Comparison of ENCODE assay signal across 11 cellular contexts in the genomic region with DNA sequence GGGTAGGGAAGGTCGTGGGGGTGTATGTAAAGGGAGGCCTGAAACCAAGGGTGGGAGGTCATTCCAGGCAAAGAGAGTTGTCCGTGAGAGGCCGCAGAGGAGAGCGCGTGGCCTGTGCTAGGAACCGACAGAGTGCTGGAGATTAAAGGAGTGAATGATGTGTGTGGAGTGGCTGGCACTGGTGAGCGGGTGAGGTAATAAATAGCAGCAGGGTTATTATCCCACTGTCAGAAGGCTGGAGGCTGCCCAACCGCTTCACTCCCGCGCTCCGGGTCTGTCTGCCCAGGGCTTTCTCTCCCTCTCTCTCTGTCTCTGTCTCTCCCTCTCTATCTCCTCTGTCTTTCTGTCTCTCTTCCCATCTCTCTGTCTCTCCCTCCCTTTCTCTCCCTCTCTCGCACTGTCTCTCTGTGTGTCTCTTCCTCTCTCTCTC. TPM values are rescaled to one million over a fixed set of nuclear protein-coding genes. Genes with fewer than 3 reads are reported as not detected.
DNase-seq lines count a peak whose midpoint lies in the region; ATAC-seq, FAIRE-seq and TF ChIP-seq lines count a peak whose summit lies in the region.
"Had no signal": no experiment of that assay in that cellular context is flagged by ENCODE, and none has a peak within 500 bp of the region (broad histone marks: within the 10 kb centered on the region; RNA-seq: fewer than 3 reads in every experiment).

No MANE protein-coding gene starts in this region.

- H3K27me3 ChIP-seq in K562 (ENCODE audit: control insufficient read depth in 2 of 2, insufficient read depth in 2 of 2, low read length in 2 of 2) (peaks cover 5 to 7% of the 10 kb centered on the region in 2 experiments; a peak in 4 of 5 replicates), testis (no peaks in the 10 kb centered on the region), A673 (replicated peaks; ENCODE audit: insufficient read depth, low read depth, low read length, poor library complexity) (peaks cover 3% of the 10 kb centered on the region)

- H3K4me1 ChIP-seq in K562 (replicated peaks in 1 of 2; ENCODE audit: control insufficient read depth in 2 of 2, insufficient read depth in 2 of 2, low read length in 2 of 2) (peaks cover 0 to 7% of the 10 kb centered on the region in 2 experiments; a peak in 2 of 5 replicates), testis (no peaks in the 10 kb centered on the region), A673 (ENCODE audit: insufficient read depth, low read length, poor library complexity, severe bottlenecking) (no peaks in the 10 kb centered on the region), OCI-LY7 (ENCODE audit: insufficient read depth, low read length, poor library complexity, severe bottlenecking) (no peaks in the 10 kb centered on the region)
- H3K4me1 ChIP-seq: adrenal gland had no signal

- no peaks in the 10 kb centered on the region; the same call in 1 of the 2 replicates for H3K9me3 ChIP-seq in K562 (replicated peaks; ENCODE audit: control insufficient read depth, insufficient read depth, low read depth, low read length)
- no peaks in the 10 kb centered on the region for H3K9me3 ChIP-seq in testis
- H3K9me3 ChIP-seq in A673 (ENCODE audit: low read depth, low read length, poor library complexity, severe bottlenecking), result no peaks in the 10 kb centered on the region
- no peaks in the 10 kb centered on the region for H3K9me3 ChIP-seq in OCI-LY7 (ENCODE audit: low read length)
- H3K9me3 ChIP-seq: adrenal gland had no signal

- H3K36me3 ChIP-seq in K562 (ENCODE audit: control insufficient read depth, insufficient read depth, low read length), result no peaks in the 10 kb centered on the region
- no peaks in the 10 kb centered on the region for H3K36me3 ChIP-seq in testis (ENCODE audit: low read depth, missing control alignments)
- no peaks in the 10 kb centered on the region for H3K36me3 ChIP-seq in A673 (ENCODE audit: insufficient read depth, low read length, poor library complexity, severe bottlenecking)
- no peaks in the 10 kb centered on the region for H3K36me3 ChIP-seq in OCI-LY7 (ENCODE audit: insufficient read depth, low read length)
- H3K36me3 ChIP-seq: adrenal gland had no signal

- no peaks in the 10 kb centered on the region for H3K9me2 ChIP-seq in OCI-LY7 (ENCODE audit: insufficient read depth, low read length)

- in situ Hi-C loops in K562 (cut with MboI), result no loop called here

- H3K27ac ChIP-seq in K562 (ENCODE audit: extremely low read depth, low read depth, low read length) (no peak overlapping the region), testis (no peak overlapping the region), A673 (ENCODE audit: low read depth, low read length, poor library complexity, severe bottlenecking) (no peak overlapping the region), OCI-LY7 (ENCODE audit: low read depth, low read length, poor library complexity, severe bottlenecking) (no peak overlapping the region)
- H3K27ac ChIP-seq: adrenal gland had no signal

- DNase-seq in NCI-H1694 treated with DMSO at 0.1 percent for 48 hours (lab: John Stamatoyannopoulos, UW) (peak; percentile 20), K562 (ENCODE audit: extremely low read depth in 1 of 4, low spot score in 3 of 4) (no peak), islet precursor cell (peak; percentile 64), testis (peak; percentile 40), A673 (ENCODE audit: low spot score) (no peak), putamen (ENCODE audit: low spot score) (no peak), OCI-LY7 (ENCODE audit: low spot score) (no peak)
- DNase-seq: adrenal gland; MM.1S; naive thymus-derived CD4-positive, alpha-beta T cell; T-helper 9 cell had no signal

- H3K4me3 ChIP-seq in K562 (no peak overlapping the region), testis (no peak overlapping the region), A673 (ENCODE audit: low read depth, low read length, poor library complexity, severe bottlenecking) (no peak overlapping the region), OCI-LY7 (ENCODE audit: low read depth, low read length, poor library complexity, severe bottlenecking) (no peak overlapping the region)
- H3K4me3 ChIP-seq: adrenal gland had no signal

- no peaks in the 10 kb centered on the region for H3K9me1 ChIP-seq in K562 (ENCODE audit: control insufficient read depth, insufficient read depth, low read length)

- BruUV-seq in K562 (replicated peaks; lab: Mats Ljungman, UMichigan) (no TSS peak), A673 (replicated peaks; lab: Mats Ljungman, UMichigan) (no TSS peak), OCI-LY7 (replicated peaks; lab: Mats Ljungman, UMichigan) (no TSS peak)

- no peak for TF ChIP-seq POLR2A in K562 (conservative IDR thresholded peaks at IDR 0.05)
- TF ChIP-seq POLR2A in testis (IDR thresholded peaks at IDR 0.05), result no peak

- TF ChIP-seq CTCF in K562 (IDR thresholded peaks at IDR 0.05 in 2 of 3, conservative IDR thresholded peaks at IDR 0.05 in 1 of 3; ENCODE audit: insufficient read depth in 2 of 3, low read depth in 1 of 3, low read length in 3 of 3) (no peak), testis (IDR thresholded peaks at IDR 0.05) (no peak), A673 (conservative IDR thresholded peaks at IDR 0.05; ENCODE audit: low read depth, low read length) (no peak), OCI-LY7 (conservative IDR thresholded peaks at IDR 0.05; ENCODE audit: low read length) (no peak)

- H3K4me2 ChIP-seq in K562 (ENCODE audit: insufficient read depth, low read length), result no peak overlapping the region
- no peak overlapping the region for H3K4me2 ChIP-seq in OCI-LY7 (ENCODE audit: low read length)

- no peak for TF ChIP-seq RAD21 in K562 (CRISPR knock-in tag; conservative IDR thresholded peaks at IDR 0.05 in 1 of 2, IDR thresholded peaks at IDR 0.05 in 1 of 2)

- POLR2A ChIA-PET in K562 (lab: Yijun Ruan, JAX), result no interaction called here
- POLR2A ChIA-PET in A673 (lab: Charles Lee; ENCODE audit: low non-redundant PET), result no interaction called here
- POLR2A ChIA-PET in OCI-LY7 (lab: Charles Lee), result no interaction called here

- CTCF ChIA-PET in K562 (lab: Yijun Ruan, JAX; ENCODE audit: low intra/inter-chr PET ratio), result no interaction called here
- CTCF ChIA-PET in A673 (lab: Charles Lee), result no interaction called here
- CTCF ChIA-PET in OCI-LY7 (lab: Charles Lee; ENCODE audit: unreplicated experiment), result no interaction called here

- H4K20me1 ChIP-seq in K562 (replicated peaks; ENCODE audit: control insufficient read depth, insufficient read depth, low read length) (no peaks in the 10 kb centered on the region), OCI-LY7 (ENCODE audit: insufficient read depth, low read length) (no peaks in the 10 kb centered on the region)

- TF ChIP-seq EP300 in K562 (IDR thresholded peaks at IDR 0.05; ENCODE audit: low read length), result no peak

- 36% methylated on average over 11 of the region's 12 CpGs for whole genome bisulfite sequencing in K562 (ENCODE audit: insufficient coverage, low coverage, missing lambda C conversion rate)
- 51 to 62% methylated on average over 12 of the region's 12 CpGs for WGBS in testis, 2 donors

- ATAC-seq in K562, result peak; percentile 44
- ATAC-seq: naive thymus-derived CD4-positive, alpha-beta T cell had no signal

- no peak for FAIRE-seq in K562 (lab: Jason Lieb, UNC)

- intact Hi-C loops in K562 (cut with micrococcal nuclease) (no loop called here), testis (cut with DNase I; ENCODE audit: low total_unique reads) (no loop called here), A673 (cut with micrococcal nuclease; ENCODE audit: unreplicated experiment) (no loop called here), OCI-LY7 (cut with micrococcal nuclease; ENCODE audit: unreplicated experiment) (no loop called here)

- peak overlapping the region in 1 of 2 experiments; percentile 6; a peak in 1 of 4 replicates for H3K9ac ChIP-seq in K562 (ENCODE audit: insufficient read depth in 1 of 2, low read depth in 2 of 2, low read length in 2 of 2)

- no peak overlapping the region for H2AFZ ChIP-seq in K562 (ENCODE audit: low read depth, low read length)
- no peak overlapping the region for H2AFZ ChIP-seq in OCI-LY7 (ENCODE audit: low read length)

- no peaks in the 10 kb centered on the region for H3K79me2 ChIP-seq in K562 (ENCODE audit: control insufficient read depth, insufficient read depth, low read length)
- H3K79me2 ChIP-seq in OCI-LY7 (ENCODE audit: insufficient read depth, low read depth, low read length), result no peaks in the 10 kb centered on the region

RNA-seq across cellular contexts. Expression of a gene that starts 17.4 kb away (rescaled TPM):
- total RNA-seq in K562 (2011; cell fraction: chromatin; rRNA removed; ENCODE audit: low replicate concordance), result 39.4 and 55.2 TPM in 2 replicates
- 10.7 TPM in 2 replicates for total RNA-seq in K562 (2011; cell fraction: nucleolus; rRNA removed)
- 25.4 and 86.3 TPM in 2 replicates for total RNA-seq in K562 (2011; cell fraction: nucleoplasm; rRNA removed)
- total RNA-seq in K562 (2014; rRNA removed) (3.8 and 5.9 TPM in 2 replicates), K562 (2014; rRNA removed; fragmentation: Illumina TruSeq; extraction: Trizol) (1.0 and 1.3 TPM in 2 replicates), K562 (2015; rRNA removed; fragmentation: Illumina TruSeq; extraction: Trizol) (1.2 and 1.3 TPM in 2 replicates), K562 (2021) (15.0 and 15.9 TPM in 2 replicates), testis (1 to 10 TPM; 4.0 to 7.2 TPM), A673 (2021) (27.4 and 27.5 TPM in 2 replicates), OCI-LY7 (2022) (11.1 and 11.6 TPM in 2 replicates)
- polyA plus RNA-seq in K562 (2011; rRNA removed) (1.6 and 3.3 TPM in 2 replicates), K562 (2014; fragmentation: Illumina TruSeq; extraction: Trizol) (3.3 and 3.9 TPM in 2 replicates), K562 (2014; fragmentation: Nextera tagmentation; extraction: Ambion mirVana) (under 1 TPM; 0.06 to 0.08 TPM), K562 (2014; rRNA removed) (3.4 and 4.9 TPM in 2 replicates), testis (ENCODE audit: insufficient read depth, low read depth, low replicate concordance) (4.3 TPM)
- 3.0 and 6.5 TPM in 2 replicates for polyA plus RNA-seq in K562 (2011; cell fraction: cytosol; rRNA removed)
- 17.0 and 20.1 TPM in 2 replicates for polyA plus RNA-seq in K562 (2011; cell fraction: nucleus; rRNA removed)
- polyA plus RNA-seq in K562 (2012), result 6.7 and 9.7 TPM in 2 replicates
- polyA minus RNA-seq in K562 (2011; rRNA and poly(A)+ RNA removed), result 3.0 and 4.6 TPM in 2 replicates
- polyA minus RNA-seq in K562 (2011; cell fraction: cytosol; rRNA and poly(A)+ RNA removed), result 5.6 and 7.0 TPM in 2 replicates
- 4.6 and 5.4 TPM in 2 replicates for polyA minus RNA-seq in K562 (2011; cell fraction: nucleus; rRNA and poly(A)+ RNA removed)
- 4.1 and 6.1 TPM in 2 replicates for total RNA-seq in OCI-LY7 (2014; rRNA removed; shearing (Covaris generic))

RNA-seq across cellular contexts. Expression of a gene that starts 17.9 kb away (rescaled TPM):
- total RNA-seq in K562 (2011; cell fraction: chromatin; rRNA removed; ENCODE audit: low replicate concordance), result 1.1 TPM in 1 of 2 replicates, not detected in the other
- total RNA-seq in K562 (2011; cell fraction: nucleolus; rRNA removed), result 0.50 TPM in 1 of 2 replicates, not detected in the other
- total RNA-seq in K562 (2011; cell fraction: nucleoplasm; rRNA removed), result 0.44 TPM in 1 of 2 replicates, not detected in the other
- not detected in 2 replicates for total RNA-seq in K562 (2014; rRNA removed)
- total RNA-seq in K562 (2014; rRNA removed; fragmentation: Illumina TruSeq; extraction: Trizol), result not detected in 2 replicates
- total RNA-seq in K562 (2015; rRNA removed; fragmentation: Illumina TruSeq; extraction: Trizol), result not detected in 2 replicates
- 0.13 TPM in 1 of 2 replicates, not detected in the other for total RNA-seq in K562 (2021)
- polyA plus RNA-seq in K562 (2011; rRNA removed), result 0.20 and 0.43 TPM in 2 replicates
- polyA plus RNA-seq in K562 (2011; cell fraction: cytosol; rRNA removed), result 0.19 and 3.0 TPM in 2 replicates
- 2.0 TPM in 1 of 2 replicates, not detected in the other for polyA plus RNA-seq in K562 (2011; cell fraction: nucleus; rRNA removed)
- 0.23 and 0.43 TPM in 2 replicates for polyA plus RNA-seq in K562 (2012)
- polyA plus RNA-seq in K562 (2014; fragmentation: Illumina TruSeq; extraction: Trizol), result 0.12 TPM in 1 of 2 replicates, not detected in the other
- not detected for polyA plus RNA-seq in K562 (2014; fragmentation: Nextera tagmentation; extraction: Ambion mirVana)
- 0.11 TPM in 1 of 2 replicates, not detected in the other for polyA plus RNA-seq in K562 (2014; rRNA removed)
- 0.14 TPM in 1 of 2 replicates, not detected in the other for polyA minus RNA-seq in K562 (2011; rRNA and poly(A)+ RNA removed)
- 1.7 TPM in 1 of 2 replicates, not detected in the other for polyA minus RNA-seq in K562 (2011; cell fraction: cytosol; rRNA and poly(A)+ RNA removed)
- 1.2 TPM in 1 of 2 replicates, not detected in the other for polyA minus RNA-seq in K562 (2011; cell fraction: nucleus; rRNA and poly(A)+ RNA removed)
- total RNA-seq in testis, result under 1 TPM; 0.39 to 0.81 TPM
- polyA plus RNA-seq in testis (ENCODE audit: insufficient read depth, low read depth, low replicate concordance), result 0.34 TPM
- not detected in 2 replicates for total RNA-seq in A673 (2021)
- total RNA-seq in OCI-LY7 (2014; rRNA removed; shearing (Covaris generic)), result not detected in 2 replicates
- total RNA-seq in OCI-LY7 (2022), result 0.34 and 0.68 TPM in 2 replicates
- total RNA-seq: naive thymus-derived CD4-positive, alpha-beta T cell had no signal
- polyA plus RNA-seq: naive thymus-derived CD4-positive, alpha-beta T cell had no signal

RNA-seq across cellular contexts. Expression of a gene that starts 26.3 kb away (rescaled TPM):
- total RNA-seq in K562 (2011; cell fraction: chromatin; rRNA removed; ENCODE audit: low replicate concordance), result not detected in 2 replicates
- total RNA-seq in K562 (2011; cell fraction: nucleolus; rRNA removed), result not detected in 2 replicates
- not detected in 2 replicates for total RNA-seq in K562 (2011; cell fraction: nucleoplasm; rRNA removed)
- total RNA-seq in K562 (2014; rRNA removed) (not detected in 2 replicates), K562 (2014; rRNA removed; fragmentation: Illumina TruSeq; extraction: Trizol) (not detected in 2 replicates), K562 (2015; rRNA removed; fragmentation: Illumina TruSeq; extraction: Trizol) (not detected in 2 replicates), K562 (2021) (not detected in 2 replicates), testis (under 1 TPM; 0.87 to 0.99 TPM), A673 (2021) (not detected in 2 replicates), OCI-LY7 (2022) (not detected in 2 replicates)
- polyA plus RNA-seq in K562 (2011; rRNA removed) (not detected in 2 replicates), K562 (2014; fragmentation: Illumina TruSeq; extraction: Trizol) (not detected in 2 replicates), K562 (2014; fragmentation: Nextera tagmentation; extraction: Ambion mirVana) (not detected), K562 (2014; rRNA removed) (not detected in 2 replicates), testis (ENCODE audit: insufficient read depth, low read depth, low replicate concordance) (1.3 TPM)
- polyA plus RNA-seq in K562 (2011; cell fraction: cytosol; rRNA removed), result 0.09 TPM in 1 of 2 replicates, not detected in the other
- 0.17 TPM in 1 of 2 replicates, not detected in the other for polyA plus RNA-seq in K562 (2011; cell fraction: nucleus; rRNA removed)
- not detected in 2 replicates for polyA plus RNA-seq in K562 (2012)
- polyA minus RNA-seq in K562 (2011; rRNA and poly(A)+ RNA removed), result not detected in 2 replicates
- polyA minus RNA-seq in K562 (2011; cell fraction: cytosol; rRNA and poly(A)+ RNA removed), result not detected in 2 replicates
- not detected in 2 replicates for polyA minus RNA-seq in K562 (2011; cell fraction: nucleus; rRNA and poly(A)+ RNA removed)
- not detected in 2 replicates for total RNA-seq in OCI-LY7 (2014; rRNA removed; shearing (Covaris generic))
- total RNA-seq: adrenal gland; naive thymus-derived CD4-positive, alpha-beta T cell had no signal
- polyA plus RNA-seq: adrenal gland; naive thymus-derived CD4-positive, alpha-beta T cell had no signal

RNA-seq across cellular contexts. Expression of a gene that starts 36.0 kb away (rescaled TPM):
- 4.3 and 8.7 TPM in 2 replicates for total RNA-seq in K562 (2011; cell fraction: chromatin; rRNA removed; ENCODE audit: low replicate concordance)
- 5.7 and 6.8 TPM in 2 replicates for total RNA-seq in K562 (2011; cell fraction: nucleolus; rRNA removed)
- 6.9 and 7.8 TPM in 2 replicates for total RNA-seq in K562 (2011; cell fraction: nucleoplasm; rRNA removed)
- total RNA-seq in K562 (2014; rRNA removed), result 5.9 and 7.3 TPM in 2 replicates
- total RNA-seq in K562 (2014; rRNA removed; fragmentation: Illumina TruSeq; extraction: Trizol), result 2.3 and 3.2 TPM in 2 replicates
- 4.7 and 5.5 TPM in 2 replicates for total RNA-seq in K562 (2015; rRNA removed; fragmentation: Illumina TruSeq; extraction: Trizol)
- total RNA-seq in K562 (2021), result 14.4 and 17.5 TPM in 2 replicates
- 3.8 and 4.7 TPM in 2 replicates for polyA plus RNA-seq in K562 (2011; rRNA removed)
- 3.5 and 7.4 TPM in 2 replicates for polyA plus RNA-seq in K562 (2011; cell fraction: cytosol; rRNA removed)
- 7.6 and 10.7 TPM in 2 replicates for polyA plus RNA-seq in K562 (2011; cell fraction: nucleus; rRNA removed)
- 10.6 and 12.2 TPM in 2 replicates for polyA plus RNA-seq in K562 (2012)
- 8.7 TPM in 2 replicates for polyA plus RNA-seq in K562 (2014; fragmentation: Illumina TruSeq; extraction: Trizol)
- under 1 TPM; 0.79 to 0.81 TPM for polyA plus RNA-seq in K562 (2014; fragmentation: Nextera tagmentation; extraction: Ambion mirVana)
- 5.7 and 5.8 TPM in 2 replicates for polyA plus RNA-seq in K562 (2014; rRNA removed)
- polyA minus RNA-seq in K562 (2011; rRNA and poly(A)+ RNA removed), result 2.1 and 3.1 TPM in 2 replicates
- 5.5 and 6.6 TPM in 2 replicates for polyA minus RNA-seq in K562 (2011; cell fraction: cytosol; rRNA and poly(A)+ RNA removed)
- 2.8 and 3.4 TPM in 2 replicates for polyA minus RNA-seq in K562 (2011; cell fraction: nucleus; rRNA and poly(A)+ RNA removed)
- 10 to 100 TPM; 16.5 to 17.4 TPM for total RNA-seq in testis
- polyA plus RNA-seq in testis (ENCODE audit: insufficient read depth, low read depth, low replicate concordance), result 8.5 TPM
- 27.8 and 29.3 TPM in 2 replicates for total RNA-seq in A673 (2021)
- 6.0 and 6.8 TPM in 2 replicates for total RNA-seq in OCI-LY7 (2014; rRNA removed; shearing (Covaris generic))
- 17.1 and 18.0 TPM in 2 replicates for total RNA-seq in OCI-LY7 (2022)

RNA-seq across cellular contexts. Expression of a gene that starts 36.8 kb away (rescaled TPM):
- total RNA-seq in K562 (2011; cell fraction: chromatin; rRNA removed; ENCODE audit: low replicate concordance), result 3.2 and 12.0 TPM in 2 replicates
- 12.4 and 13.0 TPM in 2 replicates for total RNA-seq in K562 (2011; cell fraction: nucleolus; rRNA removed)
- total RNA-seq in K562 (2011; cell fraction: nucleoplasm; rRNA removed), result 7.3 and 7.5 TPM in 2 replicates
- total RNA-seq in K562 (2014; rRNA removed), result 14.7 and 23.6 TPM in 2 replicates
- total RNA-seq in K562 (2014; rRNA removed; fragmentation: Illumina TruSeq; extraction: Trizol), result 0.55 and 1.2 TPM in 2 replicates
- total RNA-seq in K562 (2015; rRNA removed; fragmentation: Illumina TruSeq; extraction: Trizol), result 5.6 and 6.4 TPM in 2 replicates
- 15.6 and 16.7 TPM in 2 replicates for total RNA-seq in K562 (2021)
- polyA plus RNA-seq in K562 (2011; rRNA removed), result 2.9 and 3.7 TPM in 2 replicates
- polyA plus RNA-seq in K562 (2011; cell fraction: cytosol; rRNA removed), result 6.8 and 21.8 TPM in 2 replicates
- 9.0 and 14.1 TPM in 2 replicates for polyA plus RNA-seq in K562 (2011; cell fraction: nucleus; rRNA removed)
- polyA plus RNA-seq in K562 (2012), result 7.6 and 20.4 TPM in 2 replicates
- polyA plus RNA-seq in K562 (2014; fragmentation: Illumina TruSeq; extraction: Trizol), result 1.4 and 5.4 TPM in 2 replicates
- under 1 TPM; 0.08 to 0.10 TPM for polyA plus RNA-seq in K562 (2014; fragmentation: Nextera tagmentation; extraction: Ambion mirVana)
- polyA plus RNA-seq in K562 (2014; rRNA removed), result 13.1 and 14.4 TPM in 2 replicates
- polyA minus RNA-seq in K562 (2011; rRNA and poly(A)+ RNA removed), result 0.30 and 0.67 TPM in 2 replicates
- 5.1 and 7.1 TPM in 2 replicates for polyA minus RNA-seq in K562 (2011; cell fraction: cytosol; rRNA and poly(A)+ RNA removed)
- 5.9 and 6.3 TPM in 2 replicates for polyA minus RNA-seq in K562 (2011; cell fraction: nucleus; rRNA and poly(A)+ RNA removed)
- total RNA-seq in testis, result 10 to 100 TPM; 25.0 to 29.4 TPM
- 8.5 TPM for polyA plus RNA-seq in testis (ENCODE audit: insufficient read depth, low read depth, low replicate concordance)
- 6.3 and 7.5 TPM in 2 replicates for total RNA-seq in A673 (2021)
- 14.5 and 21.6 TPM in 2 replicates for total RNA-seq in OCI-LY7 (2014; rRNA removed; shearing (Covaris generic))
- 9.2 and 12.3 TPM in 2 replicates for total RNA-seq in OCI-LY7 (2022)

Comparison
In these comparisons a context has a peak if more than half of its experiments do, and no peak if none do; other contexts are left out.
1. DNase-seq: peak in NCI-H1694 treated with DMSO at 0.1 percent for 48 hours (single experiment), islet precursor cell (single experiment) and testis (single experiment); none in K562 (0 of 4), A673 (single experiment), putamen (single experiment) and OCI-LY7 (single experiment).